ENCODE assay signal across 19 cellular contexts in genomic region chr9:130192600-130192999, GRCh38. TPM values are rescaled to one million over a fixed set of nuclear protein-coding genes. Genes with fewer than 3 reads are reported as not detected.
DNase-seq lines count a peak whose midpoint lies in the region; ATAC-seq and TF ChIP-seq lines count a peak whose summit lies in the region.
"Had no signal": no experiment of that assay in that cellular context is flagged by ENCODE, and none has a peak within 500 bp of the region (broad histone marks: within the 10 kb centered on the region; RNA-seq: fewer than 3 reads in every experiment).

No MANE protein-coding gene starts in this region.

- H3K4me1 ChIP-seq in BLaER1, result peaks cover 88% of the 10 kb centered on the region
- peaks cover 17 to 37% of the 10 kb centered on the region in 2 donors for H3K4me1 ChIP-seq in esophagus (ENCODE audit: control insufficient read depth in 2 of 2, insufficient read depth in 2 of 2, low read length in 1 of 2)
- peaks cover 27% of the 10 kb centered on the region for H3K4me1 ChIP-seq in neural progenitor cell

- H3K27me3 Mint-ChIP-seq in neural progenitor cell (ENCODE audit: insufficient read depth, low read depth), result peaks cover 2% of the 10 kb centered on the region
- H3K27me3 Mint-ChIP-seq: activated T-cell treated with anti-CD3 and anti-CD28 coated beads, Interleukin-2, amount 50 U/mL, for 24 hours; CD4-positive, alpha-beta T cell had no signal

- H4K20me1 ChIP-seq in BLaER1 (peaks cover 100% of the 10 kb centered on the region), neural progenitor cell (ENCODE audit: low read depth) (peaks cover 11% of the 10 kb centered on the region)

- H3K4me1 Mint-ChIP-seq in neural progenitor cell, result peaks cover 42% of the 10 kb centered on the region

- H3K9me3 ChIP-seq in BLaER1, result no peaks in the 10 kb centered on the region
- H3K9me3 ChIP-seq in esophagus (ENCODE audit: control insufficient read depth in 2 of 2, insufficient read depth in 1 of 2, low read depth in 1 of 2, low read length in 1 of 2), result no peaks in the 10 kb centered on the region
- H3K9me3 ChIP-seq in neural progenitor cell (ENCODE audit: low read depth), result no peaks in the 10 kb centered on the region
- no peaks in the 10 kb centered on the region for H3K9me3 ChIP-seq in WERI-Rb-1 (ENCODE audit: severe bottlenecking)
- H3K9me3 ChIP-seq: heart left ventricle, ovary, thoracic aorta had no signal

- H3K36me3 ChIP-seq in BLaER1 (no peaks in the 10 kb centered on the region), esophagus (ENCODE audit: control insufficient read depth in 2 of 2, insufficient read depth in 2 of 2, low read length in 1 of 2) (no peaks in the 10 kb centered on the region), neural progenitor cell (no peaks in the 10 kb centered on the region), WERI-Rb-1 (peaks cover 9% of the 10 kb centered on the region)
- H3K36me3 ChIP-seq: heart left ventricle, ovary, thoracic aorta had no signal

- peak overlapping the region; percentile 94 for H3K4me2 ChIP-seq in BLaER1
- peak overlapping the region; percentile 52 for H3K4me2 ChIP-seq in neural progenitor cell

- H3K27ac ChIP-seq in BLaER1 (peak overlapping the region; percentile 53; the same call in 1 of the 2 replicates), esophagus (ENCODE audit: low read depth in 2 of 2, low read length in 1 of 2) (peak overlapping the region; percentile 68 to 79), neural progenitor cell (no peak overlapping the region), WERI-Rb-1 (no peak overlapping the region)
- H3K27ac ChIP-seq: ovary, thoracic aorta had no signal

- TF ChIP-seq CTCF in neural progenitor cell (IDR thresholded peaks at IDR 0.05), result no peak
- no peak for TF ChIP-seq CTCF in WERI-Rb-1 (IDR thresholded peaks at IDR 0.05; ENCODE audit: low read depth, low read length)

- H3K36me3 Mint-ChIP-seq in neural progenitor cell, result no peaks in the 10 kb centered on the region

- peaks cover 65% of the 10 kb centered on the region for H3K79me2 ChIP-seq in neural progenitor cell (ENCODE audit: low read depth)

- WGBS in esophagus, 2 donors, result 46 to 51% methylated on average over 7 to 8 of the region's 8 CpGs

- H3K9me3 Mint-ChIP-seq in neural progenitor cell, result no peaks in the 10 kb centered on the region
- H3K9me3 Mint-ChIP-seq: activated T-cell treated with anti-CD3 and anti-CD28 coated beads, Interleukin-2, amount 50 U/mL, for 24 hours; CD4-positive, alpha-beta T cell had no signal

- peaks cover 8% of the 10 kb centered on the region for H3F3A ChIP-seq in neural progenitor cell (ENCODE audit: low read depth)

- no peak overlapping the region for H3K4me3 Mint-ChIP-seq in neural progenitor cell
- H3K4me3 Mint-ChIP-seq: activated CD8-positive, alpha-beta T cell treated with anti-CD3 and anti-CD28 coated beads, Interleukin-2, amount 10 ng/mL, durations not matched to agents 7 days and 5 days; activated T-cell treated with anti-CD3 and anti-CD28 coated beads, Interleukin-2, amount 50 U/mL, for 24 hours; CD4-positive, alpha-beta T cell had no signal

- peak; percentile 39 for DNase-seq in RPMI8226
- DNase-seq in neural progenitor cell (ENCODE audit: low spot score), result no peak
- DNase-seq in ACHN, result no peak
- DNase-seq in WERI-Rb-1, result no peak
- DNase-seq: activated CD8-positive, alpha-beta T cell treated with anti-CD3 and anti-CD28 coated beads, Interleukin-2, amount 10 ng/mL, durations not matched to agents 7 days and 5 days; activated naive CD4-positive, alpha-beta T cell; activated T-cell treated with anti-CD3 and anti-CD28 coated beads, Interleukin-2, amount 50 U/mL, for 24 hours; CD4-positive, alpha-beta T cell; DMS 273 treated with DMSO at 0.1 percent for 48 hours; heart left ventricle; KBM-7; NCI-H187; NCI-H510A; ovary had no signal

- peak overlapping the region; percentile 32; the same call in 1 of the 2 replicates for H3K4me3 ChIP-seq in BLaER1
- no peak overlapping the region for H3K4me3 ChIP-seq in esophagus (ENCODE audit: low read depth in 1 of 2, low read length in 2 of 2)
- H3K4me3 ChIP-seq in neural progenitor cell, result no peak overlapping the region
- H3K4me3 ChIP-seq in WERI-Rb-1 (ENCODE audit: low read depth, low read length), result no peak overlapping the region
- H3K4me3 ChIP-seq: heart left ventricle, ovary, thoracic aorta had no signal

- H2AFZ ChIP-seq in neural progenitor cell (replicated peaks), result no peak overlapping the region

- H3K27me3 ChIP-seq in BLaER1, result no peaks in the 10 kb centered on the region
- H3K27me3 ChIP-seq in esophagus (ENCODE audit: control insufficient read depth in 1 of 2, insufficient read depth in 2 of 2, low read length in 2 of 2), result no peaks in the 10 kb centered on the region
- no peaks in the 10 kb centered on the region for H3K27me3 ChIP-seq in neural progenitor cell
- no peaks in the 10 kb centered on the region for H3K27me3 ChIP-seq in WERI-Rb-1 (ENCODE audit: insufficient read depth, low read depth, severe bottlenecking)
- H3K27me3 ChIP-seq: heart left ventricle, ovary had no signal

- in situ Hi-C loops in ACHN (cut with HindIII; ENCODE audit: low pct_ligation_motif_present, low pct_unique_long_range_greater_than_20kb, low sequenced_read_pairs), result no loop called here

- H3K9ac ChIP-seq in BLaER1 (0 out of 2 replicates have a peak overlapping the region, but pooled peaks have one; percentile 7), neural progenitor cell (no peak overlapping the region)

- ATAC-seq in GM19455 (IDR thresholded peaks at IDR 0.05; ENCODE audit: unreplicated experiment), result no peak
- no peak for ATAC-seq in GM19035 (IDR thresholded peaks at IDR 0.05; ENCODE audit: unreplicated experiment)
- ATAC-seq: activated CD8-positive, alpha-beta T cell treated with anti-CD3 and anti-CD28 coated beads, Interleukin-2, amount 10 ng/mL, durations not matched to agents 7 days and 5 days had no signal

- peak overlapping the region; percentile 83 for H3K27ac Mint-ChIP-seq in neural progenitor cell
- H3K27ac Mint-ChIP-seq: activated CD8-positive, alpha-beta T cell treated with anti-CD3 and anti-CD28 coated beads, Interleukin-2, amount 10 ng/mL, durations not matched to agents 7 days and 5 days; activated T-cell treated with anti-CD3 and anti-CD28 coated beads, Interleukin-2, amount 50 U/mL, for 24 hours; CD4-positive, alpha-beta T cell had no signal

RNA-seq across cellular contexts. Expression of gene NCS1, which starts 20.4 kb away (rescaled TPM):
- 10 to 100 TPM; 12.8 to 16.4 TPM for polyA plus RNA-seq in esophagus
- 16.0 and 28.5 TPM in 2 replicates for total RNA-seq in neural progenitor cell (ENCODE audit: low replicate concordance)

Comparison
In these comparisons a context has a peak if more than half of its experiments do, and no peak if none do; other contexts are left out.
1. H3K27ac ChIP-seq: peak in BLaER1 (single experiment) and esophagus (2 of 2); none in neural progenitor cell (single experiment) and WERI-Rb-1 (single experiment).